1 cellular context compared by ENCODE assay signal in the genomic region with DNA sequence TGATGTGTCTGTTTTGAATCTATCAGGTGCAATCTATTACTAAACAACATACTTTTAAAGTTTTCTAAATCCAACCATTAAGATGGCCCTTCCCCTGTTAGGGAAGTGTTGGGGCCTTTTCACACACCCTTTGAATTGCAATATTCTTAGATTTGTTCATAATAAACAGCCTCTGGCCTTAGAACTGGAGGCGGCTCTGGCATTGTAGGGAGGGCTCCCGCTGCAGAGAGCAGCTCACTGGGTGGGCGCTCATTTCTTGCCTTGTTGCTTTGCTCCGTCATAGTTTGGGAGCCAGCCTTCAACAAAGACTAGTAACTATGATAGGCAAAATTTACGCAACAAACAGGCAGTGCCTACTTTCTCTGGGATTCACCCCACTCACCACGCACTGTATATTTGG.
TF ChIP-seq lines count a peak whose summit lies in the region.

No MANE protein-coding gene starts in this region.

TF ChIP-seq in GM23338, 12 proteins besides CTCF, POLR2A, EP300 and RAD21:
- TF ChIP-seq EZH2 (IDR thresholded peaks at IDR 0.05; ENCODE audit: low read depth, unreplicated experiment): peak; percentile 20
- TF ChIP-seq ZNF331 (CRISPR knock-in tag; IDR thresholded peaks at IDR 0.05; ENCODE audit: low read depth): no peak
